Comparison of ENCODE assay signal across 13 cellular contexts in genomic region chr14:99517643-99518381, GRCh38. TPM values are rescaled to one million over a fixed set of nuclear protein-coding genes. Genes with fewer than 3 reads are reported as not detected.
DNase-seq lines count a peak whose midpoint lies in the region; ATAC-seq and TF ChIP-seq lines count a peak whose summit lies in the region.
"Had no signal": no experiment of that assay in that cellular context is flagged by ENCODE, and none has a peak within 500 bp of the region (broad histone marks: within the 10 kb centered on the region; RNA-seq: fewer than 3 reads in every experiment).

No MANE protein-coding gene starts in this region.

- 75% methylated on average over 7 of the region's 16 CpGs; no CpG with 5 or more reads in 1 of the 2 experiments for WGBS in IMR-90 (ENCODE audit: extremely low coverage in 2 of 2, insufficient read length in 1 of 2), 2 experiments

- H3K9me1 ChIP-seq in IMR-90 (ENCODE audit: insufficient read depth, low read length): no peaks in the 10 kb centered on the region; the same call in 1 of the 2 replicates

- peak overlapping the region; percentile 65 for H2AFZ ChIP-seq in IMR-90 (replicated peaks; ENCODE audit: low read length, poor library complexity)
- H2AFZ ChIP-seq: neural progenitor cell, PC-9 had no signal

- H3K27ac ChIP-seq in IMR-90 (ENCODE audit: insufficient read depth, low read length): no peak overlapping the region
- H3K27ac ChIP-seq: neural progenitor cell, PC-9, upper lobe of left lung had no signal

- H3K27me3 ChIP-seq in IMR-90 (ENCODE audit: control insufficient read depth, insufficient read depth, low read length) (no peaks in the 10 kb centered on the region), MG63 (no peaks in the 10 kb centered on the region)
- H3K27me3 ChIP-seq: neural progenitor cell, upper lobe of left lung had no signal

- H2BK15ac ChIP-seq in IMR-90 (ENCODE audit: low read depth, low read length): no peak overlapping the region

- H3K36me3 ChIP-seq in IMR-90 (ENCODE audit: control insufficient read depth, insufficient read depth, low read length) (peaks cover 20% of the 10 kb centered on the region), MG63 (no peaks in the 10 kb centered on the region)
- H3K36me3 ChIP-seq: neural progenitor cell had no signal

- H4K91ac ChIP-seq in IMR-90 (ENCODE audit: insufficient read depth, low read depth, low read length): no peak overlapping the region

- H2AK5ac ChIP-seq in IMR-90 (ENCODE audit: low read depth, low read length): no peak overlapping the region

- in situ Hi-C loops in IMR-90 (cut with MboI; ENCODE audit: low sequenced_read_pairs): no loop called here

- H2BK20ac ChIP-seq in IMR-90 (ENCODE audit: low read depth, low read length): no peak overlapping the region

- TF ChIP-seq RAD21 in IMR-90 (IDR thresholded peaks at IDR 0.05; ENCODE audit: low read length): no peak

- intact Hi-C loops in IMR-90 (cut with micrococcal nuclease): loop anchor here (1.0 kb wide), 2 partner anchors 111 to 367 kb away; no protein-coding TSS in a partner anchor

- no peak overlapping the region for H3K23ac ChIP-seq in IMR-90 (ENCODE audit: low read depth, low read length)

- no peak overlapping the region for H2BK120ac ChIP-seq in IMR-90 (ENCODE audit: low read depth, low read length)

- no peak overlapping the region for H4K5ac ChIP-seq in IMR-90 (ENCODE audit: low read depth, low read length)

- H2BK5ac ChIP-seq in IMR-90 (ENCODE audit: low read depth, low read length, poor library complexity, severe bottlenecking): no peak overlapping the region

- peaks cover 41% of the 10 kb centered on the region for H4K20me1 ChIP-seq in IMR-90 (ENCODE audit: insufficient read depth, low read length)

- ATAC-seq in GM19395 (IDR thresholded peaks at IDR 0.05; ENCODE audit: unreplicated experiment) (peak; percentile 7), IMR-90 (ENCODE audit: low read depth) (no peak)

- H3K79me1 ChIP-seq in IMR-90 (ENCODE audit: low read depth in 1 of 2, low read length in 2 of 2): peaks cover 11 to 74% of the 10 kb centered on the region in 2 experiments

- no peak overlapping the region for H3K4me2 ChIP-seq in IMR-90 (ENCODE audit: low read depth, low read length)
- H3K4me2 ChIP-seq: neural progenitor cell, PC-9 had no signal

- no peak overlapping the region for H4K8ac ChIP-seq in IMR-90 (ENCODE audit: low read depth in 2 of 2, low read length in 2 of 2)

- H3K18ac ChIP-seq in IMR-90 (ENCODE audit: low read depth, low read length): no peak overlapping the region

- peak; percentile 7 for DNase-seq in 8988T
- DNase-seq in IMR-90: no peak
- peak; percentile 82 for DNase-seq in mesenteric fat pad (ENCODE audit: low spot score)
- DNase-seq in MG63: no peak
- DNase-seq in kidney glomerular epithelial cell (lab: John Stamatoyannopoulos, UW): no peak
- DNase-seq in DMS79 treated with DMSO at 0.1 percent for 48 hours (lab: John Stamatoyannopoulos, UW): no peak
- DNase-seq in pons (ENCODE audit: low spot score): no peak
- DNase-seq: cortex of kidney had no signal

- POLR2A ChIA-PET in IMR-90 (lab: Charles Lee; ENCODE audit: unreplicated experiment): no interaction called here

- H3K9ac ChIP-seq in IMR-90 (ENCODE audit: low read depth, low read length): no peak overlapping the region
- H3K9ac ChIP-seq: neural progenitor cell had no signal

- dilution Hi-C loops in IMR-90 (cut with HindIII; ENCODE audit: low sequenced_read_pairs, unreplicated experiment): no loop called here

- no peak overlapping the region for H2AK9ac ChIP-seq in IMR-90 (replicated peaks; ENCODE audit: low read depth, low read length, poor library complexity)

- no peaks in the 10 kb centered on the region for H3K9me3 ChIP-seq in IMR-90 (ENCODE audit: control insufficient read depth, insufficient read depth, low read length)
- H3K9me3 ChIP-seq in MG63: no peaks in the 10 kb centered on the region
- H3K9me3 ChIP-seq: mucosa of descending colon, upper lobe of left lung had no signal

- TF ChIP-seq CTCF in IMR-90 (conservative IDR thresholded peaks at IDR 0.05; ENCODE audit: low read depth, low read length): no peak

- no peak for TF ChIP-seq POLR2A in IMR-90 (IDR thresholded peaks at IDR 0.05; ENCODE audit: low read depth, low read length)

- H3K14ac ChIP-seq in IMR-90 (replicated peaks; ENCODE audit: low read depth, low read length): no peak overlapping the region

- no TSS peak for BruUV-seq in IMR-90 (replicated peaks; lab: Mats Ljungman, UMichigan)

- no peak overlapping the region for H3K4ac ChIP-seq in IMR-90 (ENCODE audit: low read depth, low read length)

- peaks cover 13% of the 10 kb centered on the region for H3K4me1 ChIP-seq in IMR-90 (ENCODE audit: control insufficient read depth, insufficient read depth, low read length)

- H3K56ac ChIP-seq in IMR-90 (ENCODE audit: extremely low read depth, insufficient read depth, low read length): no peak overlapping the region

- CTCF ChIA-PET in IMR-90 (lab: Yijun Ruan, JAX): interaction anchor here (1.7 kb wide), 1 partner anchor 91 kb away, joined by 4 read pairs; no protein-coding TSS in a partner anchor

- no peak overlapping the region for H3K4me3 ChIP-seq in IMR-90 (ENCODE audit: insufficient read depth, low read depth, low read length)
- no peak overlapping the region for H3K4me3 ChIP-seq in MG63
- H3K4me3 ChIP-seq: mucosa of descending colon, neural progenitor cell, PC-9, upper lobe of left lung had no signal

TF ChIP-seq in IMR-90, 13 proteins besides CTCF, POLR2A, EP300 and RAD21:
- TF ChIP-seq USF2 (IDR thresholded peaks at IDR 0.05; ENCODE audit: low read depth, low read length): no peak
- no peak for TF ChIP-seq MAZ (IDR thresholded peaks at IDR 0.05; ENCODE audit: borderline replicate concordance, low read depth, low read length)
- no peak for TF ChIP-seq SMC3 (IDR thresholded peaks at IDR 0.05; ENCODE audit: low read depth, low read length)
- TF ChIP-seq NFE2L2 (IDR thresholded peaks at IDR 0.05; ENCODE audit: low read depth, low read length): no peak
- no peak for TF ChIP-seq CHD1 (IDR thresholded peaks at IDR 0.05; ENCODE audit: low read depth, low read length)
- TF ChIP-seq BHLHE40 (IDR thresholded peaks at IDR 0.05; ENCODE audit: low read depth, low read length): no peak
- no peak for TF ChIP-seq MAFK (IDR thresholded peaks at IDR 0.05; ENCODE audit: low read depth, low read length)
- TF ChIP-seq CEBPB (IDR thresholded peaks at IDR 0.05; ENCODE audit: low read depth, low read length): no peak
- TF ChIP-seq MXI1 (IDR thresholded peaks at IDR 0.05; ENCODE audit: borderline replicate concordance, low read depth, low read length): no peak
- TF ChIP-seq FOS (IDR thresholded peaks at IDR 0.05; ENCODE audit: low read depth, low read length): no peak
- no peak for TF ChIP-seq RCOR1 (IDR thresholded peaks at IDR 0.05; ENCODE audit: insufficient replicate concordance, low read length)
- no peak for TF ChIP-seq RFX5 (IDR thresholded peaks at IDR 0.05; ENCODE audit: low read depth, low read length)
- no peak for TF ChIP-seq ELK1 (IDR thresholded peaks at IDR 0.05; ENCODE audit: borderline replicate concordance, low read depth, low read length)
TF ChIP-seq in IMR-90: peak in this region for 0.

RNA-seq across cellular contexts. Expression of gene CCNK, which starts 36.6 kb away (rescaled TPM):
- total RNA-seq in IMR-90 (2012; rRNA removed): 18.8 and 33.1 TPM in 2 replicates
- polyA plus RNA-seq in IMR-90 (2012; rRNA removed): 25.0 and 38.3 TPM in 2 replicates
- polyA plus RNA-seq in IMR-90 (2012; cell fraction: cytosol; rRNA removed): 9.1 and 12.6 TPM in 2 replicates
- polyA plus RNA-seq in IMR-90 (2012; cell fraction: nucleus; rRNA removed; ENCODE audit: low replicate concordance): 14.4 and 41.8 TPM in 2 replicates
- total RNA-seq in mesenteric fat pad: 48.2 TPM
- 2.9 and 7.9 TPM in 2 replicates for total RNA-seq in MG63 (2014; rRNA removed; shearing (Covaris generic); ENCODE audit: low replicate concordance)

RNA-seq across cellular contexts. Expression of gene SETD3, which starts 37.2 kb away (rescaled TPM):
- total RNA-seq in IMR-90 (2012; rRNA removed): 31.9 and 35.0 TPM in 2 replicates
- polyA plus RNA-seq in IMR-90 (2012; rRNA removed): 15.9 and 18.8 TPM in 2 replicates
- polyA plus RNA-seq in IMR-90 (2012; cell fraction: cytosol; rRNA removed): 5.3 and 7.6 TPM in 2 replicates
- 1.7 and 11.2 TPM in 2 replicates for polyA plus RNA-seq in IMR-90 (2012; cell fraction: nucleus; rRNA removed; ENCODE audit: low replicate concordance)
- total RNA-seq in mesenteric fat pad: 61.5 TPM
- 37.8 and 48.0 TPM in 2 replicates for total RNA-seq in MG63 (2014; rRNA removed; shearing (Covaris generic); ENCODE audit: low replicate concordance)

Comparison
In these comparisons a context has a peak if more than half of its experiments do, and no peak if none do; other contexts are left out.
1. DNase-seq: peak in 8988T (single experiment) and mesenteric fat pad (single experiment); none in IMR-90 (single experiment), MG63 (single experiment), kidney glomerular epithelial cell (single experiment), DMS79 treated with DMSO at 0.1 percent for 48 hours (single experiment) and pons (single experiment).